7 cellular contexts compared by ENCODE assay signal in the genomic region with DNA sequence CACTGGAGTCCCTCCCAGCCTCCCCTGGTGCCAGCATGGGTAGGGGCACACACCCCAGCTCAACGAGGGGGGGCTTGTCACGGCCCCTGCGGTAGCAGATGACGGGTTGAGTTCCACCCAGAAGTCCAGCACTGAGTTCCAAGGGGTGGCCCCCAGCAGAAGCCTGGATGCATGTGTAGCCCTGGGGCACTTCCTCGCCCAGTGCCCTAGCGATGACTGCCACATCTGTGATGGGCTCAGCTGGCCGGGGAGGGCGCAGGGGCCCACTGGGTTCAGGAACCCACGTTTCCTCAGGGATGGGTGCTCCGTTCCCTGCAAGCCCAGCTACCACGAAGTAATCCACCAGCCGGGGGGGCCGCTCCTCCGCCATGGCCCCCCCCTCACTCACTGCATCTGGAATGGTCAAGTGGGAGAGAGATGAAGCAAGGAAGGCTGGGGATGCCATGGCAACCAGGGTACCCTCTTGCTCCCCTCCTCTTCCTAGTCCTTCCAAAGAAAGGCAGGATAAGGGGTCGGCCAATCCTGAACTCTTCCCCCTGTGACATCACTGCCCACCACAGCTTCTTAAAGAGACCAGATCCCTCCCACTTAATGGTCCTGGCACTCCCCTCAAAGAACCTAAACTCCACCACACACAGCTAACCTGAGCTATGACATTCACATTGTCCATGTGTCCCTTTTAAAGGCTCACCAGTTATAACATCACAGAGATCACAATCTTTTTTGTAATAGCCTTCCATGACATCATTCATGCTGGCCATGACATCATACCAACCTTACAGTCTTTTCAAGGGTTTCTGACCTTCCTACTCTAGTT. TPM values are rescaled to one million over a fixed set of nuclear protein-coding genes. Genes with fewer than 3 reads are reported as not detected.
DNase-seq lines count a peak whose midpoint lies in the region; ATAC-seq and TF ChIP-seq lines count a peak whose summit lies in the region.

No MANE protein-coding gene starts in this region.

- H3K27ac ChIP-seq in HEK293 (ENCODE audit: extremely low read depth, low read depth, low read length) (no peak overlapping the region), fibroblast of lung (ENCODE audit: insufficient read depth, low read length) (peak overlapping the region; percentile 94)

- H3K4me3 ChIP-seq in HEK293 (ENCODE audit: low read depth, low read length) (no peak overlapping the region), fibroblast of lung (replicated peaks in 1 of 4; ENCODE audit: control extremely low read depth in 1 of 4, insufficient read depth in 1 of 4, low read depth in 3 of 4, low read length in 4 of 4) (no peak overlapping the region)

- CTCF ChIA-PET in HEK293 (lab: Yijun Ruan, JAX): interaction anchor here (0.6 to 2.5 kb wide), 11 partner anchors 13 to 602 kb away, joined by 3 to 10 read pairs (median 3); partner anchors contain the start of genes CREB3L4, JTB and RAB13

- DNase-seq in T-helper 2 cell treated with Interferon-gamma antibody and Interleukin-4, amounts not matched to agents 5 μg/mL and 100 μg/mL, for 36 hours (ENCODE audit: low spot score): no peak
- DNase-seq in fibroblast of lung (ENCODE audit: low read depth in 2 of 2) (no peak), GOT3 (lab: John Stamatoyannopoulos, UW) (no peak), NCI-H526 (lab: John Stamatoyannopoulos, UW) (no peak)
- DNase-seq in stimulated activated naive CD8-positive, alpha-beta T cell treated with anti-CD3 and anti-CD28 coated beads, Interleukin-15, amount 100 ng/mL, for 72 hours: no peak
- no peak for DNase-seq in stimulated activated CD4-positive, alpha-beta T cell treated with anti-CD3 and anti-CD28 coated beads, Interleukin-15, amount 100 ng/mL, for 24 hours

- H3K9me3 Mint-ChIP-seq in T-helper 2 cell treated with Interferon-gamma antibody and Interleukin-4, amounts not matched to agents 5 μg/mL and 100 μg/mL, for 36 hours: no peaks in the 10 kb centered on the region
- H3K9me3 Mint-ChIP-seq in stimulated activated naive CD8-positive, alpha-beta T cell treated with anti-CD3 and anti-CD28 coated beads, Interleukin-15, amount 100 ng/mL, for 72 hours: no peaks in the 10 kb centered on the region

- POLR2A ChIA-PET in HEK293 (lab: Yijun Ruan, JAX): interaction anchor here (0.7 to 4.3 kb wide), 11 partner anchors 14 to 285 kb away, joined by 3 to 36 read pairs (median 4); partner anchors contain the start of genes CREB3L4, CRTC2, GATAD2B and JTB

- H3K36me3 Mint-ChIP-seq in T-helper 2 cell treated with Interferon-gamma antibody and Interleukin-4, amounts not matched to agents 5 μg/mL and 100 μg/mL, for 36 hours (ENCODE audit: low read depth): peaks cover 67% of the 10 kb centered on the region

- no peak for ATAC-seq in stimulated activated naive CD8-positive, alpha-beta T cell treated with anti-CD3 and anti-CD28 coated beads, Interleukin-15, amount 100 ng/mL, for 72 hours

- peak overlapping the region; percentile 94 for H3K4me3 Mint-ChIP-seq in T-helper 2 cell treated with Interferon-gamma antibody and Interleukin-4, amounts not matched to agents 5 μg/mL and 100 μg/mL, for 36 hours
- peak overlapping the region; percentile 89 to 97 for H3K4me3 Mint-ChIP-seq in stimulated activated naive CD8-positive, alpha-beta T cell treated with anti-CD3 and anti-CD28 coated beads, Interleukin-15, amount 100 ng/mL, for 72 hours

- no peak overlapping the region for H3K4me2 ChIP-seq in fibroblast of lung (ENCODE audit: extremely low read depth, insufficient read depth, low read length)

- no peaks in the 10 kb centered on the region for H3K9me3 ChIP-seq in HEK293 (ENCODE audit: control insufficient read depth, insufficient read depth, low read depth, low read length)
- H3K9me3 ChIP-seq in fibroblast of lung (ENCODE audit: control insufficient read depth, insufficient read depth, low read depth, low read length): no peaks in the 10 kb centered on the region

- no peaks in the 10 kb centered on the region for H3K27me3 Mint-ChIP-seq in T-helper 2 cell treated with Interferon-gamma antibody and Interleukin-4, amounts not matched to agents 5 μg/mL and 100 μg/mL, for 36 hours (ENCODE audit: low read depth)
- H3K27me3 Mint-ChIP-seq in stimulated activated naive CD8-positive, alpha-beta T cell treated with anti-CD3 and anti-CD28 coated beads, Interleukin-15, amount 100 ng/mL, for 72 hours: no peaks in the 10 kb centered on the region

- H4K20me1 ChIP-seq in fibroblast of lung (ENCODE audit: control insufficient read depth, extremely low read depth, insufficient read depth, low read length): no peaks in the 10 kb centered on the region

- H3K36me3 ChIP-seq in HEK293 (ENCODE audit: control insufficient read depth in 2 of 2, insufficient read depth in 1 of 2, low read length in 2 of 2): peaks cover 0 to 69% of the 10 kb centered on the region in 2 experiments; a peak in 1 of 3 replicates
- peaks cover 17% of the 10 kb centered on the region for H3K36me3 ChIP-seq in fibroblast of lung (ENCODE audit: control insufficient read depth, insufficient read depth, low read length)

- H3K4me1 Mint-ChIP-seq in T-helper 2 cell treated with Interferon-gamma antibody and Interleukin-4, amounts not matched to agents 5 μg/mL and 100 μg/mL, for 36 hours (ENCODE audit: low read depth): peaks cover 11% of the 10 kb centered on the region
- peaks cover 72% of the 10 kb centered on the region for H3K4me1 Mint-ChIP-seq in stimulated activated naive CD8-positive, alpha-beta T cell treated with anti-CD3 and anti-CD28 coated beads, Interleukin-15, amount 100 ng/mL, for 72 hours

- no peak for TF ChIP-seq CTCF in HEK293 (tag by site-specific recombination; IDR thresholded peaks at IDR 0.05)
- TF ChIP-seq CTCF in fibroblast of lung (conservative IDR thresholded peaks at IDR 0.05 in 1 of 2, IDR thresholded peaks at IDR 0.05 in 1 of 2; ENCODE audit: low read depth in 1 of 2, low read length in 2 of 2): no peak

- H3K9ac ChIP-seq in fibroblast of lung (ENCODE audit: insufficient read depth, low read length): no peak overlapping the region

- H3K27me3 ChIP-seq in fibroblast of lung (ENCODE audit: control insufficient read depth, insufficient read depth, low read length): no peaks in the 10 kb centered on the region

- H2AFZ ChIP-seq in fibroblast of lung (ENCODE audit: low read length): no peak overlapping the region

- H3K79me2 ChIP-seq in fibroblast of lung (ENCODE audit: control insufficient read depth, insufficient read depth, low read length): peaks cover 15% of the 10 kb centered on the region

- H3K4me1 ChIP-seq in HEK293 (ENCODE audit: control insufficient read depth, insufficient read depth, low read length) (no peaks in the 10 kb centered on the region), fibroblast of lung (ENCODE audit: control insufficient read depth, extremely low read depth, insufficient read depth, low read length) (peaks cover 4% of the 10 kb centered on the region)

- H3K27ac Mint-ChIP-seq in T-helper 2 cell treated with Interferon-gamma antibody and Interleukin-4, amounts not matched to agents 5 μg/mL and 100 μg/mL, for 36 hours: peak overlapping the region; percentile 97
- H3K27ac Mint-ChIP-seq in stimulated activated naive CD8-positive, alpha-beta T cell treated with anti-CD3 and anti-CD28 coated beads, Interleukin-15, amount 100 ng/mL, for 72 hours: peak overlapping the region; percentile 97 to 98

TF ChIP-seq in HEK293, 187 proteins besides CTCF, POLR2A, EP300 and RAD21 (continues in another document):
- TF ChIP-seq, protein P1, sequence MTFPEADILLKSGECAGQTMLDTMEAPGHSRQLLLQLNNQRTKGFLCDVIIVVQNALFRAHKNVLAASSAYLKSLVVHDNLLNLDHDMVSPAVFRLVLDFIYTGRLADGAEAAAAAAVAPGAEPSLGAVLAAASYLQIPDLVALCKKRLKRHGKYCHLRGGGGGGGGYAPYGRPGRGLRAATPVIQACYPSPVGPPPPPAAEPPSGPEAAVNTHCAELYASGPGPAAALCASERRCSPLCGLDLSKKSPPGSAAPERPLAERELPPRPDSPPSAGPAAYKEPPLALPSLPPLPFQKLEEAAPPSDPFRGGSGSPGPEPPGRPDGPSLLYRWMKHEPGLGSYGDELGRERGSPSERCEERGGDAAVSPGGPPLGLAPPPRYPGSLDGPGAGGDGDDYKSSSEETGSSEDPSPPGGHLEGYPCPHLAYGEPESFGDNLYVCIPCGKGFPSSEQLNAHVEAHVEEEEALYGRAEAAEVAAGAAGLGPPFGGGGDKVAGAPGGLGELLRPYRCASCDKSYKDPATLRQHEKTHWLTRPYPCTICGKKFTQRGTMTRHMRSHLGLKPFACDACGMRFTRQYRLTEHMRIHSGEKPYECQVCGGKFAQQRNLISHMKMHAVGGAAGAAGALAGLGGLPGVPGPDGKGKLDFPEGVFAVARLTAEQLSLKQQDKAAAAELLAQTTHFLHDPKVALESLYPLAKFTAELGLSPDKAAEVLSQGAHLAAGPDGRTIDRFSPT (tag by site-specific recombination; IDR thresholded peaks at IDR 0.05): peak; percentile 38; the same call in 1 of the 2 replicates
- TF ChIP-seq ZBTB8A (tag by site-specific recombination; IDR thresholded peaks at IDR 0.05) (peak; percentile 33; the same call in 1 of the 2 replicates), SP2 (tag by site-specific recombination; IDR thresholded peaks at IDR 0.05) (no peak), ZBTB21 (tag by site-specific recombination; IDR thresholded peaks at IDR 0.05) (peak; percentile 97)

RNA-seq across cellular contexts. Expression of gene DENND4B, which starts 2.3 kb away (rescaled TPM):
- total RNA-seq in fibroblast of lung: 13.6 and 17.7 TPM in 2 replicates
- polyA plus RNA-seq in fibroblast of lung: 9.1 and 15.9 TPM in 2 replicates
- 12.4 and 16.0 TPM in 2 replicates for polyA plus RNA-seq in fibroblast of lung (2012)
- 48.3 and 58.9 TPM in 2 replicates for polyA minus RNA-seq in fibroblast of lung (ENCODE audit: low replicate concordance)

RNA-seq across cellular contexts. Expression of gene CRTC2, which starts 14.2 kb away (rescaled TPM):
- total RNA-seq in fibroblast of lung: 2.6 TPM in 2 replicates
- 7.1 and 10.9 TPM in 2 replicates for polyA plus RNA-seq in fibroblast of lung
- polyA plus RNA-seq in fibroblast of lung (2012): 14.7 and 18.3 TPM in 2 replicates
- polyA minus RNA-seq in fibroblast of lung (ENCODE audit: low replicate concordance): 98.3 and 119 TPM in 2 replicates

RNA-seq across cellular contexts. Expression of gene SLC39A1, which starts 19.1 kb away (rescaled TPM):
- 113 and 119 TPM in 2 replicates for total RNA-seq in fibroblast of lung
- polyA plus RNA-seq in fibroblast of lung: 80.5 and 94.4 TPM in 2 replicates
- 89.0 and 97.9 TPM in 2 replicates for polyA plus RNA-seq in fibroblast of lung (2012)
- 118 and 119 TPM in 2 replicates for polyA minus RNA-seq in fibroblast of lung (ENCODE audit: low replicate concordance)

RNA-seq across cellular contexts. Expression of gene GATAD2B, which starts 21.4 kb away (rescaled TPM):
- total RNA-seq in fibroblast of lung: 3.3 and 4.8 TPM in 2 replicates
- 5.2 and 6.9 TPM in 2 replicates for polyA plus RNA-seq in fibroblast of lung
- polyA plus RNA-seq in fibroblast of lung (2012): 8.5 and 9.0 TPM in 2 replicates
- 51.6 and 63.9 TPM in 2 replicates for polyA minus RNA-seq in fibroblast of lung (ENCODE audit: low replicate concordance)

RNA-seq across cellular contexts. Expression of gene CREB3L4, which starts 23.5 kb away (rescaled TPM):
- total RNA-seq in fibroblast of lung: 6.4 and 8.2 TPM in 2 replicates
- polyA plus RNA-seq in fibroblast of lung: 3.7 and 4.8 TPM in 2 replicates
- 3.3 and 4.6 TPM in 2 replicates for polyA plus RNA-seq in fibroblast of lung (2012)
- polyA minus RNA-seq in fibroblast of lung (ENCODE audit: low replicate concordance): 2.0 and 16.6 TPM in 2 replicates
